14 cellular contexts compared by ENCODE assay signal in genomic region chr7:130735273-130735716, GRCh38. TPM values are rescaled to one million over a fixed set of nuclear protein-coding genes. Genes with fewer than 3 reads are reported as not detected.
DNase-seq lines count a peak whose midpoint lies in the region; ATAC-seq, FAIRE-seq and TF ChIP-seq lines count a peak whose summit lies in the region.
"Had no signal": no experiment of that assay in that cellular context is flagged by ENCODE, and none has a peak within 500 bp of the region (broad histone marks: within the 10 kb centered on the region; RNA-seq: fewer than 3 reads in every experiment).

No MANE protein-coding gene starts in this region.

- H3K27me3 ChIP-seq in endothelial cell of umbilical vein (ENCODE audit: control insufficient read depth in 2 of 2, insufficient read depth in 2 of 2, low read length in 2 of 2) (peaks cover 42 to 91% of the 10 kb centered on the region in 2 experiments), breast epithelium (peaks cover 3 to 83% of the 10 kb centered on the region in 2 donors)

- H3K79me2 ChIP-seq in OCI-LY7 (ENCODE audit: insufficient read depth, low read depth, low read length), result no peaks in the 10 kb centered on the region
- H3K79me2 ChIP-seq in endothelial cell of umbilical vein (ENCODE audit: control insufficient read depth, insufficient read depth, low read length), result no peaks in the 10 kb centered on the region

- no peak for TF ChIP-seq CTCF in OCI-LY7 (conservative IDR thresholded peaks at IDR 0.05; ENCODE audit: low read length)
- TF ChIP-seq CTCF in endothelial cell of umbilical vein (IDR thresholded peaks at IDR 0.05; ENCODE audit: extremely low read depth in 1 of 2, insufficient read depth in 1 of 2, low read depth in 1 of 2, low read length in 2 of 2), result no peak
- no peak for TF ChIP-seq CTCF in breast epithelium (IDR thresholded peaks at IDR 0.05)

- H3K9me1 ChIP-seq in endothelial cell of umbilical vein (replicated peaks; ENCODE audit: control insufficient read depth, extremely low read depth, insufficient read depth, low read length), result no peaks in the 10 kb centered on the region

- DNase-seq in activated naive CD4-positive, alpha-beta T cell treated with anti-CD3 and anti-CD28 coated beads, Interleukin-2, amount 10 ng/mL, durations not matched to agents 7 days and 5 days, result no peak
- DNase-seq in activated naive CD4-positive, alpha-beta T cell treated with Interleukin-2 at 50 U/mL for 16 hours, result no peak
- no peak for DNase-seq in OCI-LY7 (ENCODE audit: low spot score)
- peak; percentile 29 for DNase-seq in endothelial cell of umbilical vein (ENCODE audit: low read depth, low spot score)
- DNase-seq in COR-L47 (lab: John Stamatoyannopoulos, UW), result no peak
- no peak for DNase-seq in breast epithelium (ENCODE audit: low spot score in 2 of 2)
- DNase-seq in DMS 273 treated with DMSO at 0.1 percent for 48 hours (lab: John Stamatoyannopoulos, UW), result no peak
- DNase-seq: foreskin melanocyte, kidney, NCI-H2107 had no signal

- no peak overlapping the region for H2AFZ ChIP-seq in OCI-LY7 (ENCODE audit: low read length)
- no peak overlapping the region for H2AFZ ChIP-seq in endothelial cell of umbilical vein (ENCODE audit: low read depth, low read length)

- H3K4me3 ChIP-seq in OCI-LY7 (ENCODE audit: low read depth, low read length, poor library complexity, severe bottlenecking) (no peak overlapping the region), endothelial cell of umbilical vein (replicated peaks in 1 of 3; ENCODE audit: insufficient read depth in 1 of 3, low read depth in 1 of 3, low read length in 3 of 3) (no peak overlapping the region), breast epithelium (no peak overlapping the region)

- H3K9ac ChIP-seq in endothelial cell of umbilical vein (replicated peaks; ENCODE audit: extremely low read depth, insufficient read depth, low read length), result no peak overlapping the region

- H3K27me3 Mint-ChIP-seq in activated naive CD4-positive, alpha-beta T cell treated with anti-CD3 and anti-CD28 coated beads, Interleukin-2, amount 10 ng/mL, durations not matched to agents 7 days and 5 days, result peaks cover 50% of the 10 kb centered on the region
- H3K27me3 Mint-ChIP-seq in stimulated activated memory B cell treated with anti-CD40 and anti-IgM and Interleukin-4, amounts not matched to agents 10 μg/mL and 1 μg/mL and 100 μg/mL, for 72 hours, result peaks cover 61% of the 10 kb centered on the region

- H3K9me3 ChIP-seq in OCI-LY7 (ENCODE audit: low read length), result no peaks in the 10 kb centered on the region
- peaks cover 10% of the 10 kb centered on the region for H3K9me3 ChIP-seq in endothelial cell of umbilical vein (replicated peaks; ENCODE audit: control insufficient read depth, insufficient read depth, low read length)
- peaks cover 24 to 43% of the 10 kb centered on the region in 2 donors for H3K9me3 ChIP-seq in breast epithelium

- H4K20me1 ChIP-seq in OCI-LY7 (ENCODE audit: insufficient read depth, low read length), result no peaks in the 10 kb centered on the region; the same call in 1 of the 2 replicates
- no peaks in the 10 kb centered on the region for H4K20me1 ChIP-seq in endothelial cell of umbilical vein (replicated peaks; ENCODE audit: control insufficient read depth, extremely low read depth, insufficient read depth, low read length)

- H3K27ac Mint-ChIP-seq in activated naive CD4-positive, alpha-beta T cell treated with anti-CD3 and anti-CD28 coated beads, Interleukin-2, amount 10 ng/mL, durations not matched to agents 7 days and 5 days, result no peak overlapping the region
- no peak overlapping the region for H3K27ac Mint-ChIP-seq in stimulated activated memory B cell treated with anti-CD40 and anti-IgM and Interleukin-4, amounts not matched to agents 10 μg/mL and 1 μg/mL and 100 μg/mL, for 72 hours

- POLR2A ChIA-PET in OCI-LY7 (lab: Charles Lee) (no interaction called here), endothelial cell of umbilical vein (lab: Charles Lee) (no interaction called here)

- H3K4me2 ChIP-seq in OCI-LY7 (ENCODE audit: low read length), result peak overlapping the region; percentile 86
- no peak overlapping the region for H3K4me2 ChIP-seq in endothelial cell of umbilical vein (ENCODE audit: insufficient read depth, low read length)

- TF ChIP-seq POLR2A in endothelial cell of umbilical vein (IDR thresholded peaks at IDR 0.05; ENCODE audit: low read depth, low read length) (no peak), breast epithelium (IDR thresholded peaks at IDR 0.05) (no peak)

- intact Hi-C loops in OCI-LY7 (cut with micrococcal nuclease; ENCODE audit: unreplicated experiment) (no loop called here), endothelial cell of umbilical vein (cut with micrococcal nuclease) (no loop called here), breast epithelium (cut with DNase I; ENCODE audit: low total_unique reads) (no loop called here)

- H3K27ac ChIP-seq in OCI-LY7 (ENCODE audit: low read depth, low read length, poor library complexity, severe bottlenecking) (no peak overlapping the region), endothelial cell of umbilical vein (ENCODE audit: insufficient read depth, low read depth, low read length) (no peak overlapping the region), breast epithelium (no peak overlapping the region)

- peaks cover 7% of the 10 kb centered on the region for H3K36me3 Mint-ChIP-seq in activated naive CD4-positive, alpha-beta T cell treated with anti-CD3 and anti-CD28 coated beads, Interleukin-2, amount 10 ng/mL, durations not matched to agents 7 days and 5 days
- no peaks in the 10 kb centered on the region for H3K36me3 Mint-ChIP-seq in stimulated activated memory B cell treated with anti-CD40 and anti-IgM and Interleukin-4, amounts not matched to agents 10 μg/mL and 1 μg/mL and 100 μg/mL, for 72 hours

- H3K9me2 ChIP-seq in OCI-LY7 (ENCODE audit: insufficient read depth, low read length), result no peaks in the 10 kb centered on the region

- peaks cover 7% of the 10 kb centered on the region for H3K9me3 Mint-ChIP-seq in activated naive CD4-positive, alpha-beta T cell treated with anti-CD3 and anti-CD28 coated beads, Interleukin-2, amount 10 ng/mL, durations not matched to agents 7 days and 5 days
- H3K9me3 Mint-ChIP-seq in stimulated activated memory B cell treated with anti-CD40 and anti-IgM and Interleukin-4, amounts not matched to agents 10 μg/mL and 1 μg/mL and 100 μg/mL, for 72 hours, result no peaks in the 10 kb centered on the region

- no peak for ATAC-seq in stimulated activated memory B cell treated with anti-CD40 and anti-IgM and Interleukin-4, amounts not matched to agents 10 μg/mL and 1 μg/mL and 100 μg/mL, for 72 hours

- dilution Hi-C loops in endothelial cell of umbilical vein (cut with MboI; ENCODE audit: extremely low pct_ligation_motif_present, low sequenced_read_pairs), result no loop called here

- BruUV-seq in OCI-LY7 (replicated peaks; lab: Mats Ljungman, UMichigan) (no TSS peak), endothelial cell of umbilical vein (replicated peaks; lab: Mats Ljungman, UMichigan) (no TSS peak)

- CTCF ChIA-PET in activated naive CD4-positive, alpha-beta T cell treated with anti-CD3 and anti-CD28 coated beads, Interleukin-2, amount 10 ng/mL, durations not matched to agents 7 days and 5 days (lab: Charles Lee), result no interaction called here
- CTCF ChIA-PET in OCI-LY7 (lab: Charles Lee; ENCODE audit: unreplicated experiment), result no interaction called here
- CTCF ChIA-PET in endothelial cell of umbilical vein (lab: Charles Lee), result interaction anchor here (1.1 kb wide), 1 partner anchor 23 kb away, joined by 4 read pairs; no protein-coding TSS in a partner anchor

- H3K4me1 ChIP-seq in OCI-LY7 (ENCODE audit: insufficient read depth, low read length, poor library complexity, severe bottlenecking) (no peaks in the 10 kb centered on the region), endothelial cell of umbilical vein (ENCODE audit: control insufficient read depth, extremely low read depth, insufficient read depth, low read length) (peaks cover 6% of the 10 kb centered on the region), breast epithelium (no peaks in the 10 kb centered on the region)

- FAIRE-seq in endothelial cell of umbilical vein (lab: Jason Lieb, UNC), result no peak
- FAIRE-seq: kidney had no signal

- H3K36me3 ChIP-seq in OCI-LY7 (ENCODE audit: insufficient read depth, low read length) (no peaks in the 10 kb centered on the region), endothelial cell of umbilical vein (ENCODE audit: control insufficient read depth in 2 of 2, extremely low read depth in 1 of 2, insufficient read depth in 2 of 2, low read length in 2 of 2) (no peaks in the 10 kb centered on the region), breast epithelium (no peaks in the 10 kb centered on the region)
- H3K36me3 ChIP-seq: suprapubic skin had no signal

- peak overlapping the region; percentile 81 for H3K4me3 Mint-ChIP-seq in activated naive CD4-positive, alpha-beta T cell treated with anti-CD3 and anti-CD28 coated beads, Interleukin-2, amount 10 ng/mL, durations not matched to agents 7 days and 5 days
- peak overlapping the region; percentile 21 for H3K4me3 Mint-ChIP-seq in stimulated activated memory B cell treated with anti-CD40 and anti-IgM and Interleukin-4, amounts not matched to agents 10 μg/mL and 1 μg/mL and 100 μg/mL, for 72 hours

- peaks cover 13% of the 10 kb centered on the region for H3K4me1 Mint-ChIP-seq in activated naive CD4-positive, alpha-beta T cell treated with anti-CD3 and anti-CD28 coated beads, Interleukin-2, amount 10 ng/mL, durations not matched to agents 7 days and 5 days
- peaks cover 14% of the 10 kb centered on the region for H3K4me1 Mint-ChIP-seq in stimulated activated memory B cell treated with anti-CD40 and anti-IgM and Interleukin-4, amounts not matched to agents 10 μg/mL and 1 μg/mL and 100 μg/mL, for 72 hours

RNA-seq across cellular contexts. Expression of gene KLF14, which starts 1.3 kb away (rescaled TPM):
- total RNA-seq in OCI-LY7 (2014; rRNA removed; shearing (Covaris generic)), result not detected in 2 replicates
- total RNA-seq in OCI-LY7 (2022) (not detected in 2 replicates), endothelial cell of umbilical vein (not detected in 2 replicates), breast epithelium (under 1 TPM in 2 of 3 donors, not detected in 1; 0.15 to 0.80 TPM)
- 0.01 TPM in 1 of 2 replicates, not detected in the other for polyA plus RNA-seq in endothelial cell of umbilical vein
- polyA plus RNA-seq in endothelial cell of umbilical vein (2011; cell fraction: cytosol; rRNA removed), result not detected in 2 replicates
- polyA plus RNA-seq in endothelial cell of umbilical vein (2011; cell fraction: nucleus; rRNA removed), result not detected in 2 replicates
- not detected in 2 replicates for polyA plus RNA-seq in endothelial cell of umbilical vein (2012)
- not detected in 2 replicates for polyA minus RNA-seq in endothelial cell of umbilical vein
- polyA minus RNA-seq in endothelial cell of umbilical vein (2011; cell fraction: cytosol; rRNA and poly(A)+ RNA removed), result not detected
- not detected in 2 replicates for polyA minus RNA-seq in endothelial cell of umbilical vein (2011; cell fraction: nucleus; rRNA and poly(A)+ RNA removed)
- total RNA-seq: kidney had no signal
- polyA plus RNA-seq: BJ had no signal

RNA-seq across cellular contexts. Expression of gene TSGA13, which starts 49.0 kb away (rescaled TPM):
- total RNA-seq in OCI-LY7 (2014; rRNA removed; shearing (Covaris generic)), result not detected in 2 replicates
- total RNA-seq in OCI-LY7 (2022) (not detected in 2 replicates), endothelial cell of umbilical vein (not detected in 2 replicates), breast epithelium (not detected)
- polyA plus RNA-seq in endothelial cell of umbilical vein, result not detected in 2 replicates
- not detected in 2 replicates for polyA plus RNA-seq in endothelial cell of umbilical vein (2011; cell fraction: cytosol; rRNA removed)
- not detected in 2 replicates for polyA plus RNA-seq in endothelial cell of umbilical vein (2011; cell fraction: nucleus; rRNA removed)
- not detected in 2 replicates for polyA plus RNA-seq in endothelial cell of umbilical vein (2012)
- polyA minus RNA-seq in endothelial cell of umbilical vein, result not detected in 2 replicates
- polyA minus RNA-seq in endothelial cell of umbilical vein (2011; cell fraction: cytosol; rRNA and poly(A)+ RNA removed), result not detected
- not detected in 2 replicates for polyA minus RNA-seq in endothelial cell of umbilical vein (2011; cell fraction: nucleus; rRNA and poly(A)+ RNA removed)
- total RNA-seq: kidney, sciatic nerve, suprapubic skin had no signal
- polyA plus RNA-seq: BJ had no signal
